ENCODE assay signal across 8 cellular contexts in the genomic region with DNA sequence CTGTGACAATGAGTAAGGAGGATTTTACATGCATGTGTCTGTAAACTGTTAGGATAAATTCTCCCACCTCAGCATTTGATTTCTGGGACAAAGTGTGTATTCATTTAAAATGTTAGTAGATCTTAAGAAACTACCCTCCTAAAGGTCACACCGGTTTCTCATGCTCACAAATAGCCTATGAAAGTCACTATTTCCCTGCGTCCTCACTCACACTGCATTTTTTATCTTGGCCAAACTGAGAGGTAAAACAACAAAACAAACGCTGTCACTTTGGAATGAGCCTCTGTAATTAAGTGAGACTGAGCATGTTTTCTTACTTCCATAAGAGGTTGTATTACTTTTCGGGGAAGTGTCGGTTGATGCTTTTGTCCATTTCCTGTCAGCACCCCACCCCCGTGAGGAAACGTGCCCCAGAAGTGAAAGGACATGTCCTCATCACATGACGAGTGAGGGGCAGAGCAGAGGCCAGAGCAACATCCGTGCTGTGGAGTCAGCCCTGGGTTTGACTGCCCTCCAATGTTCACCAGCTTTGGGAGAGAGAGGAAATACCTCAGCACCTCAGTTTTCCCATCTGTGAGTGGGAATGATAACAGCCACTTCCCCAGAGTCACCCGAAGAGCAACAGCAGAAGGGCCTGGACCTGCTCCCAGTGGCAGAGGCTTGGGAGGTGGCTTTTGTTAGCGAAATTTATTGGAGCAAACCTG. TPM values are rescaled to one million over a fixed set of nuclear protein-coding genes. Genes with fewer than 3 reads are reported as not detected.
A peak's percentile ranks its signal among the peaks of the same experiment; 100 is the strongest.
DNase-seq lines count a peak whose midpoint lies in the region; ATAC-seq and TF ChIP-seq lines count a peak whose summit lies in the region.

No MANE protein-coding gene starts in this region.

- TF ChIP-seq CTCF in type B pancreatic cell (conservative IDR thresholded peaks at IDR 0.05): no peak

- H3K4me3 ChIP-seq in muscle layer of colon (ENCODE audit: low read depth in 1 of 2, low read length in 2 of 2): peak overlapping the region in 1 of 2 donors; percentile 28

- peaks cover 69% of the 10 kb centered on the region for H3K4me1 ChIP-seq in muscle layer of colon (ENCODE audit: insufficient read depth, low read length)

- peak in 3 of 5 experiments; percentile 30 to 87 (median 47) for DNase-seq in T-helper 2 cell
- peak in 1 of 2 donors; percentile 25 for DNase-seq in central memory CD8-positive, alpha-beta T cell (ENCODE audit: low spot score in 2 of 2)
- DNase-seq in type B pancreatic cell (ENCODE audit: extremely low spot score, unreplicated experiment): no peak
- no peak for DNase-seq in NCI-H1092 (lab: John Stamatoyannopoulos, UW)
- no peak for DNase-seq in NCI-H524 treated with DMSO at 0.1 percent for 48 hours (lab: John Stamatoyannopoulos, UW)

- no peak overlapping the region for H3K9ac ChIP-seq in muscle layer of colon (ENCODE audit: low read length)

- no peaks in the 10 kb centered on the region for H3K36me3 ChIP-seq in muscle layer of colon (ENCODE audit: insufficient read depth, low read length)

- H3K4me1 Mint-ChIP-seq in central memory CD8-positive, alpha-beta T cell: peaks cover 88% of the 10 kb centered on the region
- H3K4me1 Mint-ChIP-seq in type B pancreatic cell (ENCODE audit: unreplicated experiment): peaks cover 62% of the 10 kb centered on the region

- H3K27me3 Mint-ChIP-seq in central memory CD8-positive, alpha-beta T cell: no peaks in the 10 kb centered on the region
- peaks cover 9% of the 10 kb centered on the region for H3K27me3 Mint-ChIP-seq in type B pancreatic cell

- peak overlapping the region; percentile 98 for H3K27ac Mint-ChIP-seq in central memory CD8-positive, alpha-beta T cell (ENCODE audit: low read depth)
- H3K27ac Mint-ChIP-seq in type B pancreatic cell: peak overlapping the region; percentile 45

- peak overlapping the region; percentile 75 for H3K27ac ChIP-seq in muscle layer of colon (ENCODE audit: low read depth, low read length)

- no peaks in the 10 kb centered on the region for H3K27me3 ChIP-seq in muscle layer of colon (ENCODE audit: control insufficient read depth in 1 of 2, insufficient read depth in 2 of 2, low read length in 2 of 2)

- H3K9me3 ChIP-seq in muscle layer of colon (ENCODE audit: low read length): no peaks in the 10 kb centered on the region

- no peaks in the 10 kb centered on the region for H3K9me3 Mint-ChIP-seq in central memory CD8-positive, alpha-beta T cell
- no peaks in the 10 kb centered on the region for H3K9me3 Mint-ChIP-seq in type B pancreatic cell

- ATAC-seq in GM18870 (IDR thresholded peaks at IDR 0.05; ENCODE audit: unreplicated experiment) (peak; percentile 38), HG02970 (IDR thresholded peaks at IDR 0.05; ENCODE audit: low FRiP score, unreplicated experiment) (peak; percentile 43)
- ATAC-seq in central memory CD8-positive, alpha-beta T cell (replicated peaks; ENCODE audit: extremely low read depth, poor library complexity, severe bottlenecking): no peak

- H3K36me3 Mint-ChIP-seq in central memory CD8-positive, alpha-beta T cell (ENCODE audit: insufficient read depth): peaks cover 32% of the 10 kb centered on the region
- H3K36me3 Mint-ChIP-seq in type B pancreatic cell: peaks cover 4% of the 10 kb centered on the region

- peak overlapping the region; percentile 96 for H3K4me3 Mint-ChIP-seq in central memory CD8-positive, alpha-beta T cell
- H3K4me3 Mint-ChIP-seq in type B pancreatic cell: peak overlapping the region; percentile 53

RNA-seq across cellular contexts. Expression of a gene that starts 3.1 kb away (rescaled TPM):
- 13.3 and 45.5 TPM in 2 replicates for total RNA-seq in type B pancreatic cell (ENCODE audit: low replicate concordance)

Comparison
In these comparisons a context has a peak if more than half of its experiments do, and no peak if none do; other contexts are left out.
1. DNase-seq: peak in T-helper 2 cell (3 of 5); none in type B pancreatic cell (single experiment), NCI-H1092 (single experiment) and NCI-H524 treated with DMSO at 0.1 percent for 48 hours (single experiment).